ENCODE assay signal across 26 cellular contexts in genomic region chr18:47767699-47768098, GRCh38.
"Had no signal": no experiment of that assay in that cellular context is flagged by ENCODE, and none has a peak within 500 bp of the region (broad histone marks: within the 10 kb centered on the region; RNA-seq: fewer than 3 reads in every experiment).

No MANE protein-coding gene starts in this region.

- ATAC-seq: activated T-cell treated with anti-CD3 and anti-CD28 coated beads, Interleukin-2, amount 50 U/mL, for 4 hours; gastroesophageal sphincter; left ventricle myocardium superior; natural killer cell treated with Interleukin-12 subunit alpha and Interleukin-12 subunit beta and Interleukin-15 and Interleukin-18, amount 100 ng/mL, for 72 hours; pancreas; sciatic nerve; stimulated activated memory B cell treated with anti-CD40 and anti-IgM and Interleukin-4, amounts not matched to agents 10 μg/mL and 1 μg/mL and 100 μg/mL, for 72 hours; T-cell had no signal

- H3K4me3 Mint-ChIP-seq: activated naive CD4-positive, alpha-beta T cell treated with anti-CD3 and anti-CD28 coated beads, Interleukin-2, amount 10 ng/mL, durations not matched to agents 7 days and 5 days; activated T-cell treated with anti-CD3 and anti-CD28 coated beads, Interleukin-2, amount 50 U/mL, for 4 hours; endodermal cell; natural killer cell treated with Interleukin-12 subunit alpha and Interleukin-12 subunit beta and Interleukin-15 and Interleukin-18, amount 100 ng/mL, for 72 hours; stimulated activated memory B cell treated with anti-CD40 and anti-IgM and Interleukin-4, amounts not matched to agents 10 μg/mL and 1 μg/mL and 100 μg/mL, for 72 hours; T-cell; T-helper 2 cell treated with Interferon-gamma antibody and Interleukin-4, amounts not matched to agents 5 μg/mL and 100 μg/mL, for 36 hours had no signal

- DNase-seq: activated CD4-positive, alpha-beta T cell treated with anti-CD3 and anti-CD28 coated beads for 1 hour; activated CD4-positive, alpha-beta T cell treated with anti-CD3 and anti-CD28 coated beads, Interleukin-2, amount 50 U/mL, for 4 hours; activated CD8-positive, alpha-beta memory T cell treated with anti-CD3 and anti-CD28 coated beads for 24 hours; activated CD8-positive, alpha-beta memory T cell treated with anti-CD3 and anti-CD28 coated beads, Interleukin-2, amount 50 U/mL, for 4 hours; activated naive CD4-positive, alpha-beta T cell treated with anti-CD3 and anti-CD28 coated beads, Interleukin-2, amount 10 ng/mL, durations not matched to agents 7 days and 5 days; activated T-cell treated with anti-CD3 and anti-CD28 coated beads, Interleukin-2, amount 50 U/mL, for 4 hours; amygdala; cerebellar nuclear complex; cortex of kidney; endodermal cell; head of caudate nucleus; hypothalamus; left ventricle myocardium superior; mammary epithelial cell; pancreas; small intestine; stimulated activated CD4-positive, alpha-beta T cell treated with anti-CD3 and anti-CD28 coated beads, Interleukin-2, amount 100 ng/mL, for 24 hours; T-cell; upper lobe of left lung; WERI-Rb-1 had no signal

- H3K27ac Mint-ChIP-seq: activated naive CD4-positive, alpha-beta T cell treated with anti-CD3 and anti-CD28 coated beads, Interleukin-2, amount 10 ng/mL, durations not matched to agents 7 days and 5 days; endodermal cell; natural killer cell treated with Interleukin-12 subunit alpha and Interleukin-12 subunit beta and Interleukin-15 and Interleukin-18, amount 100 ng/mL, for 72 hours; stimulated activated memory B cell treated with anti-CD40 and anti-IgM and Interleukin-4, amounts not matched to agents 10 μg/mL and 1 μg/mL and 100 μg/mL, for 72 hours; T-cell; T-helper 2 cell treated with Interferon-gamma antibody and Interleukin-4, amounts not matched to agents 5 μg/mL and 100 μg/mL, for 36 hours had no signal

- H3K36me3 ChIP-seq: gastroesophageal sphincter, pancreas, thoracic aorta, upper lobe of left lung, WERI-Rb-1 had no signal

- H3K4me1 Mint-ChIP-seq: activated naive CD4-positive, alpha-beta T cell treated with anti-CD3 and anti-CD28 coated beads, Interleukin-2, amount 10 ng/mL, durations not matched to agents 7 days and 5 days; T-cell had no signal

- H3K9me3 ChIP-seq: gastroesophageal sphincter, pancreas, thoracic aorta, upper lobe of left lung had no signal

- H3K4me1 ChIP-seq: gastroesophageal sphincter, pancreas had no signal

- H3K36me3 Mint-ChIP-seq: activated naive CD4-positive, alpha-beta T cell treated with anti-CD3 and anti-CD28 coated beads, Interleukin-2, amount 10 ng/mL, durations not matched to agents 7 days and 5 days; natural killer cell treated with Interleukin-12 subunit alpha and Interleukin-12 subunit beta and Interleukin-15 and Interleukin-18, amount 100 ng/mL, for 72 hours; stimulated activated memory B cell treated with anti-CD40 and anti-IgM and Interleukin-4, amounts not matched to agents 10 μg/mL and 1 μg/mL and 100 μg/mL, for 72 hours; T-cell had no signal

- H3K4me3 ChIP-seq: gastroesophageal sphincter, pancreas, thoracic aorta, upper lobe of left lung had no signal

- H3K27ac ChIP-seq: gastroesophageal sphincter, pancreas, thoracic aorta, upper lobe of left lung, WERI-Rb-1 had no signal

- H3K9me3 Mint-ChIP-seq: activated naive CD4-positive, alpha-beta T cell treated with anti-CD3 and anti-CD28 coated beads, Interleukin-2, amount 10 ng/mL, durations not matched to agents 7 days and 5 days; activated T-cell treated with anti-CD3 and anti-CD28 coated beads, Interleukin-2, amount 50 U/mL, for 4 hours; endodermal cell; natural killer cell treated with Interleukin-12 subunit alpha and Interleukin-12 subunit beta and Interleukin-15 and Interleukin-18, amount 100 ng/mL, for 72 hours; stimulated activated memory B cell treated with anti-CD40 and anti-IgM and Interleukin-4, amounts not matched to agents 10 μg/mL and 1 μg/mL and 100 μg/mL, for 72 hours; T-cell; T-helper 2 cell treated with Interferon-gamma antibody and Interleukin-4, amounts not matched to agents 5 μg/mL and 100 μg/mL, for 36 hours had no signal
